7 cellular contexts compared by ENCODE assay signal in genomic region chr14:106618480-106618951, GRCh38.
DNase-seq lines count a peak whose midpoint lies in the region; ATAC-seq and TF ChIP-seq lines count a peak whose summit lies in the region.
"Not testable (repeated sequence)": the region's sequence is repeated elsewhere in the genome, so short reads cannot be mapped to it uniquely, and the experiment has no call there.

No MANE protein-coding gene starts in this region.

- H3K27ac ChIP-seq in liver (ENCODE audit: low read depth in 1 of 2, low read length in 2 of 2): not testable (repeated sequence)

- DNase-seq in NCI-H146 (lab: John Stamatoyannopoulos, UW) (peak; percentile 77), T-cell (peak; percentile 49 to 88 (median 76))
- DNase-seq in activated CD8-positive, alpha-beta memory T cell treated with anti-CD3 and anti-CD28 coated beads, Interleukin-2, amount 50 U/mL, for 4 hours: peak; percentile 73
- DNase-seq in chondrocyte (ENCODE audit: low spot score): not testable (repeated sequence)
- peak; percentile 65 to 71 for DNase-seq in stimulated activated CD4-positive, alpha-beta T cell treated with anti-CD3 and anti-CD28 coated beads, Interleukin-4, amount 100 ng/mL, for 4 hours

- H3K27ac Mint-ChIP-seq in T-cell; chondrocyte (ENCODE audit: unreplicated experiment): not testable (repeated sequence)

- 39% methylated on average over 8 of the region's 8 CpGs for WGBS in liver

- not testable (repeated sequence) for H3K36me3 ChIP-seq in liver (ENCODE audit: control insufficient read depth in 4 of 4, insufficient read depth in 3 of 4, low read depth in 1 of 4, low read length in 3 of 4)

- not testable (repeated sequence) for H3K36me3 Mint-ChIP-seq in T-cell; chondrocyte (ENCODE audit: low read depth)

- CTCF ChIA-PET in T-cell (lab: Charles Lee): interaction anchor here (0.5 to 1.0 kb wide), 5 partner anchors 20 to 939 kb away, joined by 3 read pairs; no protein-coding TSS in a partner anchor

- not testable (repeated sequence) for H3K27me3 ChIP-seq in liver (ENCODE audit: control insufficient read depth in 4 of 4, insufficient read depth in 4 of 4, low read length in 3 of 4)

- not testable (repeated sequence) for H3K4me1 ChIP-seq in liver (ENCODE audit: control insufficient read depth in 4 of 4, insufficient read depth in 4 of 4, low read length in 3 of 4)

- POLR2A ChIA-PET in T-cell (lab: Charles Lee): not testable (repeated sequence)

- ATAC-seq in T-cell (replicated peaks in 1 of 4): peak; percentile 43 to 91 (median 56)

- H3K27me3 Mint-ChIP-seq in T-cell: peaks cover 11 to 22% of the 10 kb centered on the region in 2 donors
- H3K27me3 Mint-ChIP-seq in chondrocyte (ENCODE audit: low read depth): not testable (repeated sequence)

- not testable (repeated sequence) for H3K9me3 ChIP-seq in liver (ENCODE audit: control insufficient read depth in 4 of 4, low read length in 3 of 4)

- not testable (repeated sequence) for H3K4me3 ChIP-seq in liver (ENCODE audit: low read depth in 1 of 3, low read length in 3 of 3)

- peaks cover 8 to 13% (median 10%) of the 10 kb centered on the region in 3 donors for H3K4me1 Mint-ChIP-seq in T-cell
- not testable (repeated sequence) for H3K4me1 Mint-ChIP-seq in chondrocyte (ENCODE audit: low read depth)

- H3K9me3 Mint-ChIP-seq in T-cell: not testable (repeated sequence)
- H3K9me3 Mint-ChIP-seq in chondrocyte (ENCODE audit: low read depth): peaks cover 67% of the 10 kb centered on the region

- peak in 1 of 2 donors; percentile 45 for TF ChIP-seq RAD21 in liver (IDR thresholded peaks at IDR 0.05)

- not testable (repeated sequence) for H3K4me3 Mint-ChIP-seq in T-cell; chondrocyte (ENCODE audit: unreplicated experiment)

- not testable (repeated sequence) for H3K9ac ChIP-seq in liver (ENCODE audit: low read depth in 1 of 2, low read length in 2 of 2)

- TF ChIP-seq CTCF in GM12872 (IDR thresholded peaks at IDR 0.05; ENCODE audit: insufficient read depth, low read depth, low read length) (peak; percentile 78), chondrocyte (IDR thresholded peaks at IDR 0.05) (peak; percentile 54), liver (IDR thresholded peaks at IDR 0.05; ENCODE audit: low read depth, low read length, missing input control) (peak; percentile 58)
